10 cellular contexts compared by ENCODE assay signal in genomic region chr9:37309136-37309535, GRCh38.
A peak's percentile ranks its signal among the peaks of the same experiment; 100 is the strongest.
DNase-seq lines count a peak whose midpoint lies in the region; ATAC-seq and TF ChIP-seq lines count a peak whose summit lies in the region.
"Had no signal": no experiment of that assay in that cellular context is flagged by ENCODE, and none has a peak within 500 bp of the region (broad histone marks: within the 10 kb centered on the region; RNA-seq: fewer than 3 reads in every experiment).

No MANE protein-coding gene starts in this region.

- H3K4me1 Mint-ChIP-seq in type B pancreatic cell (ENCODE audit: unreplicated experiment): no peaks in the 10 kb centered on the region
- H3K4me1 Mint-ChIP-seq: nephron progenitor cell had no signal

- no peak overlapping the region for H3K4me3 Mint-ChIP-seq in type B pancreatic cell
- H3K4me3 Mint-ChIP-seq: nephron progenitor cell had no signal

- peak in 1 of 2 donors; percentile 6 for DNase-seq in cardiac muscle cell (ENCODE audit: low read depth in 1 of 2, low spot score in 1 of 2)
- DNase-seq in right atrium auricular region (ENCODE audit: low spot score): no peak
- peak; percentile 47 for DNase-seq in NCI-H69 (lab: John Stamatoyannopoulos, UW)
- no peak for DNase-seq in fibroblast of lung (ENCODE audit: low read depth in 2 of 2)
- no peak for DNase-seq in type B pancreatic cell (ENCODE audit: extremely low spot score, unreplicated experiment)
- DNase-seq in NCI-H226: no peak
- DNase-seq: NCI-H2029, nephron progenitor cell had no signal

- H3K27ac Mint-ChIP-seq in type B pancreatic cell: peak overlapping the region; percentile 24
- H3K27ac Mint-ChIP-seq: nephron progenitor cell had no signal

- H2AFZ ChIP-seq in fibroblast of lung (ENCODE audit: low read length): no peak overlapping the region

- no peak overlapping the region for H3K9ac ChIP-seq in fibroblast of lung (ENCODE audit: insufficient read depth, low read length)

- no peak overlapping the region for H3K4me3 ChIP-seq in cardiac muscle cell
- H3K4me3 ChIP-seq in right atrium auricular region: no peak overlapping the region
- H3K4me3 ChIP-seq in fibroblast of lung (replicated peaks in 1 of 4; ENCODE audit: control extremely low read depth in 1 of 4, insufficient read depth in 1 of 4, low read depth in 3 of 4, low read length in 4 of 4): no peak overlapping the region

- no peaks in the 10 kb centered on the region for H3K9me3 Mint-ChIP-seq in type B pancreatic cell
- H3K9me3 Mint-ChIP-seq: nephron progenitor cell had no signal

- H3K4me1 ChIP-seq in cardiac muscle cell (ENCODE audit: low read depth): no peaks in the 10 kb centered on the region
- H3K4me1 ChIP-seq in right atrium auricular region: no peaks in the 10 kb centered on the region
- H3K4me1 ChIP-seq in fibroblast of lung (ENCODE audit: control insufficient read depth, extremely low read depth, insufficient read depth, low read length): no peaks in the 10 kb centered on the region

- peak; percentile 17 for TF ChIP-seq CTCF in cardiac muscle cell (IDR thresholded peaks at IDR 0.05; ENCODE audit: low read depth, low read length)
- no peak for TF ChIP-seq CTCF in right atrium auricular region (IDR thresholded peaks at IDR 0.05)
- TF ChIP-seq CTCF in fibroblast of lung (conservative IDR thresholded peaks at IDR 0.05 in 1 of 2, IDR thresholded peaks at IDR 0.05 in 1 of 2; ENCODE audit: low read depth in 1 of 2, low read length in 2 of 2): peak; percentile 8 to 13
- peak; percentile 28 for TF ChIP-seq CTCF in type B pancreatic cell (conservative IDR thresholded peaks at IDR 0.05)

- H3K4me2 ChIP-seq in fibroblast of lung (ENCODE audit: extremely low read depth, insufficient read depth, low read length): no peak overlapping the region

- H3K27me3 ChIP-seq in cardiac muscle cell (no peaks in the 10 kb centered on the region), right atrium auricular region (no peaks in the 10 kb centered on the region), fibroblast of lung (ENCODE audit: control insufficient read depth, insufficient read depth, low read length) (no peaks in the 10 kb centered on the region)

- no peak for ATAC-seq in GM18873 (IDR thresholded peaks at IDR 0.05; ENCODE audit: low FRiP score, unreplicated experiment)
- no peak for ATAC-seq in GM19035 (IDR thresholded peaks at IDR 0.05; ENCODE audit: unreplicated experiment)

- H3K36me3 Mint-ChIP-seq in type B pancreatic cell: peaks cover 15% of the 10 kb centered on the region

- H3K9me3 ChIP-seq in cardiac muscle cell (ENCODE audit: low read depth) (no peaks in the 10 kb centered on the region), right atrium auricular region (no peaks in the 10 kb centered on the region), fibroblast of lung (ENCODE audit: control insufficient read depth, insufficient read depth, low read depth, low read length) (no peaks in the 10 kb centered on the region)

- no peaks in the 10 kb centered on the region for H3K27me3 Mint-ChIP-seq in type B pancreatic cell

- H3K36me3 ChIP-seq in cardiac muscle cell (no peaks in the 10 kb centered on the region), right atrium auricular region (no peaks in the 10 kb centered on the region), fibroblast of lung (ENCODE audit: control insufficient read depth, insufficient read depth, low read length) (peaks cover 1% of the 10 kb centered on the region)

- no peaks in the 10 kb centered on the region for H4K20me1 ChIP-seq in fibroblast of lung (ENCODE audit: control insufficient read depth, extremely low read depth, insufficient read depth, low read length)

- H3K79me2 ChIP-seq in fibroblast of lung (ENCODE audit: control insufficient read depth, insufficient read depth, low read length): no peaks in the 10 kb centered on the region

- no peak overlapping the region for H3K27ac ChIP-seq in cardiac muscle cell
- H3K27ac ChIP-seq in right atrium auricular region: no peak overlapping the region
- no peak overlapping the region for H3K27ac ChIP-seq in fibroblast of lung (ENCODE audit: insufficient read depth, low read length)

Comparison
In these comparisons a context has a peak if more than half of its experiments do, and no peak if none do; other contexts are left out.
1. CTCF ChIP-seq: peak in cardiac muscle cell (single experiment), fibroblast of lung (2 of 2) and type B pancreatic cell (single experiment); none in right atrium auricular region (0 of 2).